15 cellular contexts compared by ENCODE assay signal in the genomic region with DNA sequence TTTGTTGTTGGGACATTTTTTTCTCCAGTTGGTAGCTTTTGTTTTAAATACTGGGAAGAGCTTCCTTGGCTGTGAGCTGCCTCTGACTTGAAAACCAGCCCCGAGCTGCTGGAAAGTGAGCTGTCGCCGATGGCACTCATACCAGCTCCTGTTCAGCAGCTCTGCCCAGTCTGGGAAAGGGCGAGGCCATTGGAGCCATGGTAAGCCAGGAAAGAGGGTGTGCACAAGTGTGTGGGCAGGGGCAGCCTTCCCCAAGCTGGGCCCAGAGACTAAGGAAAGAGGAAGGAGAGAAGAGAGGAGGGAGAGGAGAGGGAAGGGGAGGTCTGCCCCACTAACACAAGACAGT. TPM values are rescaled to one million over a fixed set of nuclear protein-coding genes. Genes with fewer than 3 reads are reported as not detected.
DNase-seq lines count a peak whose midpoint lies in the region; FAIRE-seq and TF ChIP-seq lines count a peak whose summit lies in the region.
"Had no signal": no experiment of that assay in that cellular context is flagged by ENCODE, and none has a peak within 500 bp of the region (broad histone marks: within the 10 kb centered on the region; RNA-seq: fewer than 3 reads in every experiment).

No MANE protein-coding gene starts in this region.

- no peaks in the 10 kb centered on the region for H3K9me3 ChIP-seq in kidney (ENCODE audit: control insufficient read depth in 1 of 2, low read length in 2 of 2)
- no peaks in the 10 kb centered on the region for H3K9me3 ChIP-seq in smooth muscle cell (replicated peaks; ENCODE audit: low read depth)
- H3K9me3 ChIP-seq: HAP-1 had no signal

- H3K9ac ChIP-seq in kidney (ENCODE audit: low read length in 2 of 2) = no peak overlapping the region
- no peak overlapping the region for H3K9ac ChIP-seq in smooth muscle cell (ENCODE audit: low read depth)

- H3K4me2 ChIP-seq in smooth muscle cell = peak overlapping the region; percentile 88

- intact Hi-C loops in kidney (cut with DNase I) = no loop called here

- FAIRE-seq in kidney (lab: Jason Lieb, UNC) = no peak

- TF ChIP-seq CTCF in chondrocyte (IDR thresholded peaks at IDR 0.05) (no peak), kidney (IDR thresholded peaks at IDR 0.05; ENCODE audit: borderline replicate concordance, extremely low read depth, insufficient read depth) (no peak), smooth muscle cell (IDR thresholded peaks at IDR 0.05; ENCODE audit: borderline replicate concordance, insufficient read depth, poor library complexity, severe bottlenecking) (no peak)

- no peaks in the 10 kb centered on the region for H3K79me2 ChIP-seq in smooth muscle cell (ENCODE audit: low read depth)

- H3K27ac ChIP-seq in kidney (ENCODE audit: low read depth in 2 of 2, low read length in 2 of 2) (no peak overlapping the region), smooth muscle cell (ENCODE audit: low read depth) (no peak overlapping the region)

- peaks cover 56% of the 10 kb centered on the region for H3K4me1 Mint-ChIP-seq in chondrocyte (ENCODE audit: low read depth)

- peaks cover 36% of the 10 kb centered on the region for H3K27me3 Mint-ChIP-seq in chondrocyte (ENCODE audit: low read depth)

- H3K9me3 Mint-ChIP-seq in chondrocyte (ENCODE audit: low read depth) = no peaks in the 10 kb centered on the region
- H3K9me3 Mint-ChIP-seq: activated T-cell treated with anti-CD3 and anti-CD28 coated beads, Interleukin-2, amount 50 U/mL, for 24 hours had no signal

- WGBS in smooth muscle cell (ENCODE audit: low lambda C conversion rate) = 24% methylated on average over 4 of the region's 4 CpGs

- H3K36me3 Mint-ChIP-seq in chondrocyte (ENCODE audit: low read depth) = no peaks in the 10 kb centered on the region

- peak overlapping the region; percentile 73 for H2AFZ ChIP-seq in smooth muscle cell (ENCODE audit: low read depth)

- peak overlapping the region; percentile 8 for H3K27ac Mint-ChIP-seq in chondrocyte (ENCODE audit: unreplicated experiment)
- H3K27ac Mint-ChIP-seq: activated T-cell treated with anti-CD3 and anti-CD28 coated beads, Interleukin-2, amount 50 U/mL, for 24 hours had no signal

- no peaks in the 10 kb centered on the region for H4K20me1 ChIP-seq in smooth muscle cell (ENCODE audit: low read depth)

- H3K4me3 ChIP-seq in H7 (ENCODE audit: insufficient read depth, low read depth, low read length) (no peak overlapping the region), kidney (ENCODE audit: low read length in 2 of 2) (no peak overlapping the region), smooth muscle cell (peak overlapping the region; percentile 44)
- H3K4me3 ChIP-seq: HAP-1 had no signal

- no peaks in the 10 kb centered on the region for H3K36me3 ChIP-seq in H7 (replicated peaks; ENCODE audit: control insufficient read depth, insufficient read depth, low read length)
- H3K36me3 ChIP-seq in kidney (ENCODE audit: control insufficient read depth in 1 of 2, insufficient read depth in 2 of 2, low read length in 2 of 2) = no peaks in the 10 kb centered on the region
- H3K36me3 ChIP-seq in smooth muscle cell (ENCODE audit: low read depth) = no peaks in the 10 kb centered on the region
- H3K36me3 ChIP-seq: HAP-1 had no signal

- no peaks in the 10 kb centered on the region for H3F3A ChIP-seq in smooth muscle cell (ENCODE audit: low read depth)

- DNase-seq in H7 = peak; percentile 26
- no peak for DNase-seq in chondrocyte (ENCODE audit: low spot score)
- DNase-seq in kidney = peak; percentile 61
- DNase-seq in smooth muscle cell (lab: John Stamatoyannopoulos, UW; ENCODE audit: unreplicated experiment) = no peak
- DNase-seq in effector CD4-positive, alpha-beta T cell = no peak
- no peak for DNase-seq in stimulated activated CD4-positive, alpha-beta T cell treated with anti-CD3 and anti-CD28 coated beads, Interleukin-2, amount 100 ng/mL, for 24 hours
- DNase-seq in NCI-H226 = no peak
- DNase-seq: activated T-cell treated with anti-CD3 and anti-CD28 coated beads, Interleukin-2, amount 50 U/mL, for 24 hours; Caco-2; NCI-H1105 treated with DMSO at 0.1 percent for 48 hours; occipital lobe; SHP77 treated with DMSO at 0.1 percent for 48 hours; stimulated activated naive CD4-positive, alpha-beta T cell had no signal

- H3K4me1 ChIP-seq in kidney (ENCODE audit: control insufficient read depth in 1 of 2, insufficient read depth in 1 of 2, low read depth in 1 of 2, low read length in 2 of 2) (peaks cover 0 to 11% of the 10 kb centered on the region in 2 donors), smooth muscle cell (ENCODE audit: low read depth) (peaks cover 23% of the 10 kb centered on the region)
- H3K4me1 ChIP-seq: Caco-2, HAP-1 had no signal

- peak overlapping the region; percentile 56 for H3K4me3 Mint-ChIP-seq in chondrocyte (ENCODE audit: unreplicated experiment)

- H3K27me3 ChIP-seq in H7 (ENCODE audit: control insufficient read depth, insufficient read depth, low read length) (peaks cover 99% of the 10 kb centered on the region), smooth muscle cell (ENCODE audit: low read depth) (peaks cover 91% of the 10 kb centered on the region)

RNA-seq across cellular contexts. Expression of a gene that starts 3.2 kb away (rescaled TPM):
- 4.0 and 6.9 TPM in 2 replicates for total RNA-seq in H7 (2014; rRNA removed; shearing (Covaris generic))
- total RNA-seq in chondrocyte = 9.4 to 22.0 TPM (median 9.9 TPM) in 3 replicates
- total RNA-seq in kidney = 28.2 TPM
- polyA plus RNA-seq in kidney (ENCODE audit: insufficient read depth, low read depth, low replicate concordance) = 5.7 TPM
- total RNA-seq in smooth muscle cell = 2.2 and 4.7 TPM in 2 replicates
- polyA plus RNA-seq in smooth muscle cell = 3.5 and 4.2 TPM in 2 replicates
- total RNA-seq: Caco-2, HT-29 had no signal

Comparison
In these comparisons a context has a peak if more than half of its experiments do, and no peak if none do; other contexts are left out.
1. DNase-seq: peak in H7 (single experiment) and kidney (single experiment); none in chondrocyte (single experiment), smooth muscle cell (single experiment), effector CD4-positive, alpha-beta T cell (single experiment), stimulated activated CD4-positive, alpha-beta T cell treated with anti-CD3 and anti-CD28 coated beads, Interleukin-2, amount 100 ng/mL, for 24 hours (0 of 2) and NCI-H226 (single experiment).